Comparison of ENCODE assay signal across 2 cellular contexts in genomic region chr15:84759018-84759417, GRCh38.
TF ChIP-seq lines count a peak whose summit lies in the region.

No MANE protein-coding gene starts in this region.

TF ChIP-seq in liver, 16 proteins besides CTCF, POLR2A, EP300 and RAD21:
- peak; percentile 63 to 69 for TF ChIP-seq HNF4A (conservative IDR thresholded peaks at IDR 0.05)
- TF ChIP-seq JUND (IDR thresholded peaks at IDR 0.05) = no peak

TF ChIP-seq in HepG2, 621 proteins besides CTCF, POLR2A, EP300 and RAD21:
- no peak for TF ChIP-seq GZF1 (CRISPR knock-in tag; IDR thresholded peaks at IDR 0.05)
- no peak for TF ChIP-seq SNAI1 (CRISPR knock-in tag; IDR thresholded peaks at IDR 0.05; ENCODE audit: borderline replicate concordance)
- TF ChIP-seq ZBTB10 (CRISPR knock-in tag; IDR thresholded peaks at IDR 0.05; ENCODE audit: borderline replicate concordance) = no peak
- no peak for TF ChIP-seq KAT8 (CRISPR knock-in tag; IDR thresholded peaks at IDR 0.05)
TF ChIP-seq in HepG2: peak in this region for 0.
